ENCODE assay signal across 8 cellular contexts in the genomic region with DNA sequence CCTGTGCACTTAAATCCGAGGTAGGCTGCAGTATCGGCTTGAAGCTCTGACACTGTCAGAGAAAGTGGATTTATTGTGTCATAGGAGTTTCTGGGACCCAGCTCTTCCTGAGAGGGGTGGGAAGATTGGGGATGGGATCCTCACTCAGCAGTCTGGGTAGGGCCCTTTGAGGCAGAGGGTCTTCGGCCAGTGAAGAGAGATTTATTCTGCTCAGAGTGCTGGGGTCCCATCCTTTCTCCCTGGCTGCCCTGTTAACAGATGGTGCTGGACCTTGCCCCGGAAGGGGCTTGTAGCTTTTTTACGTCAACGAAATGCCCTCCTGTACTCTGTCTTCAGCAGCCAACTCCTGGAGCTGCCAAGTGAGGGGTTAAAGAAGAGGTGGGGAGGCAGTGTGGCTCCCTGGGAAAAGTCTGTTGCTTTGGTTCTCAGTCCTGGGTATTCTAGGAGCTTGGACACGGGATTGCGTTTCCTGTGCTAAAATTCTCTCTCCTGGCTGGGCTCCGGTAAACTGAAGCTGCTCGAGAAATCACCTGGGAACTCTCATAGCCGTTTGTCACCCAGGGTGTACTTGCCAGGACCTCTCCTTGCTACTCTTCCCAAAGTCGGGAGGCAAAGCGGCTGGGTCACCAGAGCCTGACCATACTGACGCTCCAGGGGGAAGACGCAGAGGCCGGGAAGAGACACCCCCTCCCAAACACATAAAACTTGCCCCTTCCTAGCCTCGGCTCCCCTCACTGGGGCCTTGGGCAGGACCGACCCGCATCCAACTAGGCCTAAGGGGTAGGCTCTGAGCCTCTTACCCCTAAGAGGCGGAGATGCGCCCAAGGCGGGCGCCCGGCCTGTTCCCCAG. TPM values are rescaled to one million over a fixed set of nuclear protein-coding genes. Genes with fewer than 3 reads are reported as not detected.
DNase-seq lines count a peak whose midpoint lies in the region; ATAC-seq and TF ChIP-seq lines count a peak whose summit lies in the region.

No MANE protein-coding gene starts in this region.

- H3K4me3 ChIP-seq in AG10803 (ENCODE audit: low read length) (peak overlapping the region; percentile 54), neutrophil (ENCODE audit: low read depth in 1 of 2, low read length in 1 of 2) (peak overlapping the region; percentile 81 to 97)

- DNase-seq in AG10803 (ENCODE audit: low read depth), result peak; percentile 17
- peak in 1 of 3 donors; percentile 25 for DNase-seq in T-helper 17 cell
- DNase-seq in fibroblast of peridontal ligament (ENCODE audit: extremely low read depth), result peak; percentile 19
- DNase-seq in stimulated activated naive CD4-positive, alpha-beta T cell (lab: John Stamatoyannopoulos, UW), result no peak
- no peak for DNase-seq in activated CD4-positive, alpha-beta T cell treated with anti-CD3 and anti-CD28 coated beads for 1 hour

- peak overlapping the region; percentile 97 for H3K27ac Mint-ChIP-seq in T-helper 17 cell

- peaks cover 20% of the 10 kb centered on the region for H3K4me1 Mint-ChIP-seq in T-helper 17 cell

- H3K27me3 Mint-ChIP-seq in T-helper 17 cell, result no peaks in the 10 kb centered on the region

- peaks cover 3% of the 10 kb centered on the region for H3K36me3 Mint-ChIP-seq in T-helper 17 cell (ENCODE audit: low read depth)

- no peaks in the 10 kb centered on the region for H3K9me3 ChIP-seq in T-helper 17 cell (ENCODE audit: control insufficient read depth, low read length, poor library complexity, severe bottlenecking)
- H3K9me3 ChIP-seq in neutrophil, result no peaks in the 10 kb centered on the region

- H3K27ac ChIP-seq in neutrophil, result peak overlapping the region; percentile 93

- no peak for TF ChIP-seq CTCF in AG10803 (conservative IDR thresholded peaks at IDR 0.05; ENCODE audit: low read length)
- TF ChIP-seq CTCF in neutrophil (IDR thresholded peaks at IDR 0.05), result no peak

- no peaks in the 10 kb centered on the region for H3K27me3 ChIP-seq in neutrophil

- peak overlapping the region; percentile 96 for H3K4me3 Mint-ChIP-seq in T-helper 17 cell

- ATAC-seq in GM21619 (IDR thresholded peaks at IDR 0.05; ENCODE audit: unreplicated experiment) (peak; percentile 6), T-helper 17 cell (no peak), GM19023 (IDR thresholded peaks at IDR 0.05; ENCODE audit: unreplicated experiment) (no peak)

- peaks cover 35 to 37% of the 10 kb centered on the region in 2 experiments for H3K4me1 ChIP-seq in neutrophil (ENCODE audit: control insufficient read depth in 1 of 2, insufficient read depth in 1 of 2, low read depth in 1 of 2, low read length in 1 of 2)

- peaks cover 7% of the 10 kb centered on the region for H3K36me3 ChIP-seq in neutrophil

RNA-seq across cellular contexts. Expression of a gene that starts 0.8 kb away (rescaled TPM):
- 10 to 100 TPM; 43.7 to 96.1 TPM for total RNA-seq in T-helper 17 cell

RNA-seq across cellular contexts. Expression of a gene that starts 4.6 kb away (rescaled TPM):
- total RNA-seq in T-helper 17 cell, result 1 to 10 TPM in 1 of 2 donors, under 1 TPM in 1; 0.90 to 2.1 TPM

RNA-seq across cellular contexts. Expression of a gene that starts 8.1 kb away (rescaled TPM):
- 10 to 100 TPM in 1 of 2 donors, 1 to 10 TPM in 1; 9.1 to 10.6 TPM for total RNA-seq in T-helper 17 cell

RNA-seq across cellular contexts. Expression of a gene that starts 11.9 kb away (rescaled TPM):
- 10 to 100 TPM; 47.6 to 59.1 TPM for total RNA-seq in T-helper 17 cell

RNA-seq across cellular contexts. Expression of a gene that starts 51.9 kb away (rescaled TPM):
- 1 to 10 TPM; 5.9 to 9.6 TPM for total RNA-seq in T-helper 17 cell

Comparison
In these comparisons a context has a peak if more than half of its experiments do, and no peak if none do; other contexts are left out.
1. DNase-seq: peak in AG10803 (single experiment) and fibroblast of peridontal ligament (single experiment); none in stimulated activated naive CD4-positive, alpha-beta T cell (0 of 6) and activated CD4-positive, alpha-beta T cell treated with anti-CD3 and anti-CD28 coated beads for 1 hour (single experiment).